Comparison of ENCODE assay signal across 10 cellular contexts in genomic region chr5:50727149-50727496, GRCh38.
A peak's percentile ranks its signal among the peaks of the same experiment; 100 is the strongest.
DNase-seq lines count a peak whose midpoint lies in the region; ATAC-seq and TF ChIP-seq lines count a peak whose summit lies in the region.
"Had no signal": no experiment of that assay in that cellular context is flagged by ENCODE, and none has a peak within 500 bp of the region (broad histone marks: within the 10 kb centered on the region; RNA-seq: fewer than 3 reads in every experiment).

No MANE protein-coding gene starts in this region.

- peak overlapping the region; percentile 33 for H3K4me3 ChIP-seq in CD8-positive, alpha-beta memory T cell (ENCODE audit: low read length)
- H3K4me3 ChIP-seq in mucosa of descending colon (no peak overlapping the region), gastrocnemius medialis (no peak overlapping the region)

- intact Hi-C loops in mucosa of descending colon (cut with DNase I, micrococcal nuclease) (no loop called here), gastrocnemius medialis (cut with DNase I; ENCODE audit: low total_unique reads) (no loop called here)

- DNase-seq in CD8-positive, alpha-beta memory T cell = no peak
- no peak for DNase-seq in mucosa of descending colon
- no peak for DNase-seq in GM13977 (ENCODE audit: low spot score)
- no peak for DNase-seq in gastrocnemius medialis
- no peak for DNase-seq in GDM1 (lab: John Stamatoyannopoulos, UW)
- DNase-seq: NCI-H1436 treated with DMSO at 0.1 percent for 48 hours had no signal

- CTCF ChIA-PET in CD8-positive, alpha-beta memory T cell (lab: Charles Lee) = no interaction called here

- H3K27me3 Mint-ChIP-seq in CD8-positive, alpha-beta memory T cell = no peaks in the 10 kb centered on the region
- no peaks in the 10 kb centered on the region for H3K27me3 Mint-ChIP-seq in activated naive CD4-positive, alpha-beta T cell treated with anti-CD3 and anti-CD28 coated beads, Interleukin-2, amount 50 U/mL, for 24 hours

- H3K4me3 Mint-ChIP-seq in CD8-positive, alpha-beta memory T cell = peak overlapping the region; percentile 2 to 71 (median 60)
- H3K4me3 Mint-ChIP-seq in activated naive CD4-positive, alpha-beta T cell treated with anti-CD3 and anti-CD28 coated beads, Interleukin-2, amount 50 U/mL, for 24 hours = peak overlapping the region; percentile 23
- H3K4me3 Mint-ChIP-seq: WTC11 had no signal

- no peaks in the 10 kb centered on the region for H3K36me3 ChIP-seq in CD8-positive, alpha-beta memory T cell (ENCODE audit: insufficient read depth, low read length)
- H3K36me3 ChIP-seq in mucosa of descending colon (ENCODE audit: low read depth) (no peaks in the 10 kb centered on the region), gastrocnemius medialis (no peaks in the 10 kb centered on the region)

- no peak for TF ChIP-seq CTCF in mucosa of descending colon (IDR thresholded peaks at IDR 0.05)
- no peak for TF ChIP-seq CTCF in GM13977 (IDR thresholded peaks at IDR 0.05; ENCODE audit: extremely low read depth, insufficient read depth, missing control alignments)
- no peak for TF ChIP-seq CTCF in gastrocnemius medialis (IDR thresholded peaks at IDR 0.05 in 4 of 5, conservative IDR thresholded peaks at IDR 0.05 in 1 of 5)

- POLR2A ChIA-PET in CD8-positive, alpha-beta memory T cell (lab: Charles Lee) = interaction anchor here (1.2 kb wide), 1 partner anchor 16 kb away, joined by 3 read pairs; no protein-coding TSS in a partner anchor

- H3K27ac Mint-ChIP-seq in CD8-positive, alpha-beta memory T cell = peak overlapping the region; percentile 59 to 85 (median 77)
- H3K27ac Mint-ChIP-seq in activated naive CD4-positive, alpha-beta T cell treated with anti-CD3 and anti-CD28 coated beads, Interleukin-2, amount 50 U/mL, for 24 hours = peak overlapping the region; percentile 78
- H3K27ac Mint-ChIP-seq: WTC11 had no signal

- no peaks in the 10 kb centered on the region for H3K9me3 Mint-ChIP-seq in CD8-positive, alpha-beta memory T cell
- H3K9me3 Mint-ChIP-seq in activated naive CD4-positive, alpha-beta T cell treated with anti-CD3 and anti-CD28 coated beads, Interleukin-2, amount 50 U/mL, for 24 hours = no peaks in the 10 kb centered on the region
- H3K9me3 Mint-ChIP-seq: WTC11 had no signal

- H3K9me3 ChIP-seq in CD8-positive, alpha-beta memory T cell (ENCODE audit: low read length) = no peaks in the 10 kb centered on the region
- no peaks in the 10 kb centered on the region for H3K9me3 ChIP-seq in mucosa of descending colon
- no peaks in the 10 kb centered on the region for H3K9me3 ChIP-seq in gastrocnemius medialis

- peaks cover 80 to 93% (median 92%) of the 10 kb centered on the region in 3 donors for H3K4me1 Mint-ChIP-seq in CD8-positive, alpha-beta memory T cell
- H3K4me1 Mint-ChIP-seq in activated naive CD4-positive, alpha-beta T cell treated with anti-CD3 and anti-CD28 coated beads, Interleukin-2, amount 50 U/mL, for 24 hours = peaks cover 82% of the 10 kb centered on the region

- H3K27me3 ChIP-seq in CD8-positive, alpha-beta memory T cell (ENCODE audit: insufficient read depth, low read length, poor library complexity, severe bottlenecking) = no peaks in the 10 kb centered on the region
- no peaks in the 10 kb centered on the region for H3K27me3 ChIP-seq in gastrocnemius medialis

- TF ChIP-seq POLR2A in gastrocnemius medialis (IDR thresholded peaks at IDR 0.05) = no peak

- H3K4me1 ChIP-seq in CD8-positive, alpha-beta memory T cell (ENCODE audit: insufficient read depth, low read length) = peaks cover 35% of the 10 kb centered on the region
- H3K4me1 ChIP-seq in mucosa of descending colon (ENCODE audit: low read depth) (peaks cover 6% of the 10 kb centered on the region), gastrocnemius medialis (no peaks in the 10 kb centered on the region)

- H3K27ac ChIP-seq in CD8-positive, alpha-beta memory T cell (ENCODE audit: low read depth, low read length) = no peak overlapping the region
- no peak overlapping the region for H3K27ac ChIP-seq in gastrocnemius medialis

- ATAC-seq in HG03565 (IDR thresholded peaks at IDR 0.05; ENCODE audit: unreplicated experiment) (peak; percentile 36), mucosa of descending colon (peak; percentile 99), GM18907 (IDR thresholded peaks at IDR 0.05; ENCODE audit: unreplicated experiment) (no peak), gastrocnemius medialis (no peak)
- ATAC-seq: WTC11 had no signal

- H3K36me3 Mint-ChIP-seq in CD8-positive, alpha-beta memory T cell = peaks cover 0 to 26% (median 10%) of the 10 kb centered on the region in 3 donors
- peaks cover 2% of the 10 kb centered on the region for H3K36me3 Mint-ChIP-seq in activated naive CD4-positive, alpha-beta T cell treated with anti-CD3 and anti-CD28 coated beads, Interleukin-2, amount 50 U/mL, for 24 hours
- H3K36me3 Mint-ChIP-seq: WTC11 had no signal

- in situ Hi-C loops in GM13977 (cut with MboI; ENCODE audit: low pct_unique_long_range_greater_than_20kb, low sequenced_read_pairs, unreplicated experiment) = no loop called here
- in situ Hi-C loops in gastrocnemius medialis (cut with MboI; ENCODE audit: low sequenced_read_pairs in 4 of 4) = no loop called here

Comparison
In these comparisons a context has a peak if more than half of its experiments do, and no peak if none do; other contexts are left out.
1. ATAC-seq: peak in HG03565 (single experiment) and mucosa of descending colon (single experiment); none in GM18907 (single experiment) and gastrocnemius medialis (0 of 2).